In the genomic region with DNA sequence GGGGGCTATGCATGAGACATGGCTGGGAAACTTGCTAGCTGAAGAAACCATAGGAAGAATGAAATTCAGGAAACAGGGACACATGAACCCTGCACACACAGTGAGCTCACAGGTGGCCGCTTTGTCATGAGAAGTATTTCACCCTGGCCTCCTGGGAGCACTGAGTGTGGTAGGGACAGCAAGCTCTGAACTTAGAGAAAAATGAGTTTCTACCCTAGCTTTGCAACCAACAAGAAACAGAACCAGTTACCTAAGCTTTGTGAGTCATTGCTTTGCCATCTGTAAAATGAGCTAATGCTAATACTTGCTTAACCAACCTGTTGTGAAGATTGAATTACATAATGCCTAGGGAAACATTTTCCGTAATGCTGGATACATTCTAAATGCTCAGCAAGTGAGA, we compare ENCODE assay signal across 14 cellular contexts.
A peak's percentile ranks its signal among the peaks of the same experiment; 100 is the strongest.
DNase-seq lines count a peak whose midpoint lies in the region; ATAC-seq, FAIRE-seq and TF ChIP-seq lines count a peak whose summit lies in the region.
"Had no signal": no experiment of that assay in that cellular context is flagged by ENCODE, and none has a peak within 500 bp of the region (broad histone marks: within the 10 kb centered on the region; RNA-seq: fewer than 3 reads in every experiment).

No MANE protein-coding gene starts in this region.

- H3K79me2 ChIP-seq in astrocyte (ENCODE audit: insufficient read depth, low read length): no peaks in the 10 kb centered on the region

- DNase-seq in SIG-M5 treated with dmso at 0.1 percent for 504 hours (lab: John Stamatoyannopoulos, UW; ENCODE audit: unreplicated experiment) (peak; percentile 29), SIG-M5 (lab: John Stamatoyannopoulos, UW) (no peak), astrocyte (ENCODE audit: low read depth) (peak; percentile 92), glomerular visceral epithelial cell (ENCODE audit: extremely low spot score) (peak; percentile 95), upper lobe of right lung (no peak), ascending aorta (ENCODE audit: low spot score in 2 of 2) (no peak), NCI-H82 (lab: John Stamatoyannopoulos, UW) (no peak)
- DNase-seq: activated CD8-positive, alpha-beta memory T cell treated with anti-CD3 and anti-CD28 coated beads for 24 hours; DND-41; heart left ventricle; NCI-H1694 had no signal

- peak overlapping the region; percentile 7 for H3K9ac ChIP-seq in astrocyte (ENCODE audit: low read length)

- H3K4me3 ChIP-seq in astrocyte (ENCODE audit: insufficient read depth, low read depth, low read length) (no peak overlapping the region), upper lobe of right lung (no peak overlapping the region), ascending aorta (no peak overlapping the region)
- H3K4me3 ChIP-seq: heart left ventricle, vagina had no signal

- H3K36me3 Mint-ChIP-seq in astrocyte (ENCODE audit: low read depth, unreplicated experiment): no peaks in the 10 kb centered on the region
- H3K36me3 Mint-ChIP-seq: activated naive CD4-positive, alpha-beta T cell treated with anti-CD3 and anti-CD28 coated beads, Interleukin-2, amount 50 U/mL, for 24 hours had no signal

- H3K4me1 ChIP-seq in astrocyte (ENCODE audit: insufficient read depth, low read length): peaks cover 16% of the 10 kb centered on the region
- H3K4me1 ChIP-seq in upper lobe of right lung: no peaks in the 10 kb centered on the region
- H3K4me1 ChIP-seq in ascending aorta: no peaks in the 10 kb centered on the region
- H3K4me1 ChIP-seq: vagina had no signal

- no peaks in the 10 kb centered on the region for H3K9me3 ChIP-seq in astrocyte (ENCODE audit: insufficient read depth, low read depth, low read length)
- no peaks in the 10 kb centered on the region for H3K9me3 ChIP-seq in upper lobe of right lung
- no peaks in the 10 kb centered on the region for H3K9me3 ChIP-seq in ascending aorta
- H3K9me3 ChIP-seq: vagina had no signal

- no peaks in the 10 kb centered on the region for H3K27me3 Mint-ChIP-seq in astrocyte (ENCODE audit: low read depth, unreplicated experiment)
- H3K27me3 Mint-ChIP-seq: activated naive CD4-positive, alpha-beta T cell treated with anti-CD3 and anti-CD28 coated beads, Interleukin-2, amount 50 U/mL, for 24 hours had no signal

- H3K4me1 Mint-ChIP-seq in astrocyte (ENCODE audit: low read depth, unreplicated experiment): peaks cover 20% of the 10 kb centered on the region
- H3K4me1 Mint-ChIP-seq: activated naive CD4-positive, alpha-beta T cell treated with anti-CD3 and anti-CD28 coated beads, Interleukin-2, amount 50 U/mL, for 24 hours had no signal

- TF ChIP-seq CTCF in astrocyte (IDR thresholded peaks at IDR 0.05; ENCODE audit: insufficient read depth, low read depth, low read length) (no peak), upper lobe of right lung (IDR thresholded peaks at IDR 0.05) (no peak), ascending aorta (IDR thresholded peaks at IDR 0.05) (no peak)

- no peak for FAIRE-seq in astrocyte (lab: Jason Lieb, UNC)

- peak overlapping the region; percentile 50 for H3K27ac ChIP-seq in astrocyte (ENCODE audit: low read depth, low read length)
- H3K27ac ChIP-seq in upper lobe of right lung: no peak overlapping the region
- H3K27ac ChIP-seq in ascending aorta: no peak overlapping the region
- H3K27ac ChIP-seq: heart left ventricle, vagina had no signal

- no peaks in the 10 kb centered on the region for H3K9me3 Mint-ChIP-seq in astrocyte (ENCODE audit: unreplicated experiment)

- peak overlapping the region; percentile 90 for H3K27ac Mint-ChIP-seq in astrocyte (ENCODE audit: unreplicated experiment)
- H3K27ac Mint-ChIP-seq: activated naive CD4-positive, alpha-beta T cell treated with anti-CD3 and anti-CD28 coated beads, Interleukin-2, amount 50 U/mL, for 24 hours had no signal

- H3K36me3 ChIP-seq in astrocyte (ENCODE audit: insufficient read depth, low read length) (no peaks in the 10 kb centered on the region), upper lobe of right lung (no peaks in the 10 kb centered on the region), ascending aorta (no peaks in the 10 kb centered on the region)
- H3K36me3 ChIP-seq: heart left ventricle, vagina had no signal

- no peak overlapping the region for H3K4me3 Mint-ChIP-seq in astrocyte (ENCODE audit: unreplicated experiment)
- H3K4me3 Mint-ChIP-seq: activated naive CD4-positive, alpha-beta T cell treated with anti-CD3 and anti-CD28 coated beads, Interleukin-2, amount 50 U/mL, for 24 hours had no signal

- peak overlapping the region; percentile 44 for H3K4me2 ChIP-seq in astrocyte (ENCODE audit: low read length)

- intact Hi-C loops in upper lobe of right lung (cut with DNase I) (no loop called here), ascending aorta (cut with DNase I) (no loop called here)

- H4K20me1 ChIP-seq in astrocyte (ENCODE audit: insufficient read depth, low read length): no peaks in the 10 kb centered on the region

- peak; percentile 62 for ATAC-seq in upper lobe of right lung
- ATAC-seq in HG02840 (IDR thresholded peaks at IDR 0.05; ENCODE audit: low FRiP score, unreplicated experiment): no peak
- ATAC-seq: heart left ventricle had no signal

- no peak overlapping the region for H2AFZ ChIP-seq in astrocyte (ENCODE audit: low read depth, low read length)

- H3K27me3 ChIP-seq in astrocyte (ENCODE audit: insufficient read depth, low read length) (no peaks in the 10 kb centered on the region), upper lobe of right lung (no peaks in the 10 kb centered on the region), ascending aorta (no peaks in the 10 kb centered on the region)
- H3K27me3 ChIP-seq: heart left ventricle, vagina had no signal

Comparison
In these comparisons a context has a peak if more than half of its experiments do, and no peak if none do; other contexts are left out.
1. DNase-seq: peak in SIG-M5 treated with dmso at 0.1 percent for 504 hours (single experiment), astrocyte (single experiment) and glomerular visceral epithelial cell (single experiment); none in SIG-M5 (single experiment), upper lobe of right lung (single experiment), ascending aorta (0 of 2) and NCI-H82 (single experiment).